ENCODE assay signal across 15 cellular contexts in genomic region chr2:88829607-88830463, GRCh38.
DNase-seq lines count a peak whose midpoint lies in the region; ATAC-seq, FAIRE-seq and TF ChIP-seq lines count a peak whose summit lies in the region.
"Had no signal": no experiment of that assay in that cellular context is flagged by ENCODE, and none has a peak within 500 bp of the region (broad histone marks: within the 10 kb centered on the region; RNA-seq: fewer than 3 reads in every experiment).

No MANE protein-coding gene starts in this region.

- H3K4me1 Mint-ChIP-seq in memory B cell: peaks cover 29% of the 10 kb centered on the region
- H3K4me1 Mint-ChIP-seq: CD8-positive, alpha-beta memory T cell; GM23338 had no signal

- no peak for TF ChIP-seq POLR2A in GM12891 (IDR thresholded peaks at IDR 0.05; ENCODE audit: low read depth, low read length)

- TF ChIP-seq RAD21 in SK-N-SH (IDR thresholded peaks at IDR 0.05; ENCODE audit: low read length): no peak

- H3K4me3 ChIP-seq in Loucy (ENCODE audit: low read length, poor library complexity, severe bottlenecking): no peak overlapping the region
- no peak overlapping the region for H3K4me3 ChIP-seq in OCI-LY1 (ENCODE audit: low read depth, low read length, poor library complexity, severe bottlenecking)
- H3K4me3 ChIP-seq in SK-N-SH (ENCODE audit: low read depth in 2 of 2, low read length in 1 of 2): no peak overlapping the region
- H3K4me3 ChIP-seq: GM23338, PC-9 had no signal

- CTCF ChIA-PET in SK-N-SH (lab: Yijun Ruan, JAX): interaction anchor here (0.9 to 2.0 kb wide), 2 partner anchors 19 to 51 kb away, joined by 3 to 9 read pairs; no protein-coding TSS in a partner anchor

- H3K27ac ChIP-seq in OCI-LY1 (ENCODE audit: low read depth, low read length, poor library complexity, severe bottlenecking): peak overlapping the region; percentile 100
- H3K27ac ChIP-seq in SK-N-SH (ENCODE audit: low read depth in 2 of 2, low read length in 1 of 2): no peak overlapping the region
- H3K27ac ChIP-seq: PC-9 had no signal

- H3K27me3 Mint-ChIP-seq in memory B cell: no peaks in the 10 kb centered on the region

- POLR2A ChIA-PET in SK-N-SH (lab: Yijun Ruan, JAX): no interaction called here

- FAIRE-seq in GM12891 (lab: Jason Lieb, UNC): peak; percentile 90

- peak overlapping the region; percentile 24 for H3K27ac Mint-ChIP-seq in memory B cell
- H3K27ac Mint-ChIP-seq: CD8-positive, alpha-beta memory T cell; GM23338 had no signal

- no peak overlapping the region for H3K4me3 Mint-ChIP-seq in memory B cell
- H3K4me3 Mint-ChIP-seq: CD8-positive, alpha-beta memory T cell; GM23338 had no signal

- H3K4me1 ChIP-seq in Loucy (ENCODE audit: insufficient read depth, low read length, poor library complexity, severe bottlenecking) (no peaks in the 10 kb centered on the region), OCI-LY1 (ENCODE audit: insufficient read depth, low read length, severe bottlenecking) (peaks cover 76% of the 10 kb centered on the region), SK-N-SH (ENCODE audit: control insufficient read depth in 1 of 2, insufficient read depth in 2 of 2, low read depth in 1 of 2, low read length in 1 of 2) (no peaks in the 10 kb centered on the region)

- H2AFZ ChIP-seq in Loucy (ENCODE audit: low read length) (0 out of 2 replicates have a peak overlapping the region, but pooled peaks have one; percentile 41), OCI-LY1 (ENCODE audit: low read length) (no peak overlapping the region), SK-N-SH (ENCODE audit: low read depth) (no peak overlapping the region)
- H2AFZ ChIP-seq: GM23338, PC-9 had no signal

- H3K79me2 ChIP-seq in Loucy (ENCODE audit: insufficient read depth, low read length) (no peaks in the 10 kb centered on the region), OCI-LY1 (ENCODE audit: insufficient read depth, low read length) (peaks cover 17% of the 10 kb centered on the region), SK-N-SH (ENCODE audit: insufficient read depth) (no peaks in the 10 kb centered on the region)

- DNase-seq in GM12891 (ENCODE audit: insufficient read length, low spot score) (no peak), memory B cell (ENCODE audit: low spot score in 2 of 2) (no peak), GM10266 (ENCODE audit: extremely low spot score) (no peak), SK-N-SH (no peak)
- DNase-seq: CD8-positive, alpha-beta memory T cell; IMR-90; NCI-H1048; NCI-H187; NCI-H446; PC-9; SIG-M5 had no signal

- no peaks in the 10 kb centered on the region for H3K27me3 ChIP-seq in Loucy (ENCODE audit: insufficient read depth, low read length, poor library complexity, severe bottlenecking)
- no peaks in the 10 kb centered on the region for H3K27me3 ChIP-seq in OCI-LY1 (ENCODE audit: insufficient read depth, low read length)
- no peaks in the 10 kb centered on the region; the same call in 1 of the 2 replicates for H3K27me3 ChIP-seq in SK-N-SH (ENCODE audit: insufficient read depth)

- H4K20me1 ChIP-seq in Loucy (ENCODE audit: insufficient read depth, low read length, poor library complexity, severe bottlenecking): no peaks in the 10 kb centered on the region
- no peaks in the 10 kb centered on the region for H4K20me1 ChIP-seq in OCI-LY1 (ENCODE audit: insufficient read depth, low read length)
- no peaks in the 10 kb centered on the region for H4K20me1 ChIP-seq in SK-N-SH (ENCODE audit: insufficient read depth)

- no peaks in the 10 kb centered on the region for H3K36me3 ChIP-seq in Loucy (ENCODE audit: insufficient read depth, low read length)
- no peaks in the 10 kb centered on the region for H3K36me3 ChIP-seq in OCI-LY1 (ENCODE audit: insufficient read depth, low read length)
- H3K36me3 ChIP-seq in SK-N-SH (replicated peaks in 1 of 2; ENCODE audit: control insufficient read depth in 1 of 2, insufficient read depth in 2 of 2, low read length in 1 of 2): no peaks in the 10 kb centered on the region

- no peaks in the 10 kb centered on the region for H3K9me3 Mint-ChIP-seq in memory B cell
- H3K9me3 Mint-ChIP-seq: GM23338 had no signal

- H3K9me2 ChIP-seq in Loucy (replicated peaks; ENCODE audit: low read depth, low read length) (no peaks in the 10 kb centered on the region), OCI-LY1 (ENCODE audit: low read depth, low read length) (no peaks in the 10 kb centered on the region), SK-N-SH (no peaks in the 10 kb centered on the region)

- ATAC-seq in memory B cell (ENCODE audit: low read depth) (no peak), HG03469 (IDR thresholded peaks at IDR 0.05; ENCODE audit: unreplicated experiment) (no peak)
- ATAC-seq: GM23338 had no signal

- no peaks in the 10 kb centered on the region for H3F3A ChIP-seq in Loucy (ENCODE audit: low read depth)
- no peaks in the 10 kb centered on the region for H3F3A ChIP-seq in OCI-LY1 (ENCODE audit: insufficient read depth, low read length)
- no peaks in the 10 kb centered on the region for H3F3A ChIP-seq in SK-N-SH (replicated peaks; ENCODE audit: insufficient read depth)

- TF ChIP-seq EP300 in SK-N-SH (IDR thresholded peaks at IDR 0.05; ENCODE audit: borderline replicate concordance in 1 of 2, low read depth in 1 of 2, low read length in 1 of 2): no peak

- 24% methylated on average over 5 of the region's 5 CpGs for WGBS in SK-N-SH (ENCODE audit: low lambda C conversion rate)

- H3K4me2 ChIP-seq in Loucy (ENCODE audit: low read depth, low read length, poor library complexity, severe bottlenecking) (no peak overlapping the region), OCI-LY1 (ENCODE audit: low read length) (peak overlapping the region; percentile 33), SK-N-SH (no peak overlapping the region)
- H3K4me2 ChIP-seq: GM23338, PC-9 had no signal

- no peak overlapping the region for H3K9ac ChIP-seq in Loucy (ENCODE audit: low read depth, low read length, poor library complexity, severe bottlenecking)
- peak overlapping the region; percentile 39 for H3K9ac ChIP-seq in OCI-LY1 (ENCODE audit: low read length)
- no peak overlapping the region for H3K9ac ChIP-seq in SK-N-SH

- peaks cover 2% of the 10 kb centered on the region for H3K36me3 Mint-ChIP-seq in memory B cell
- H3K36me3 Mint-ChIP-seq: CD8-positive, alpha-beta memory T cell had no signal

- H3K9me3 ChIP-seq in Loucy (ENCODE audit: insufficient read depth, low read depth, low read length) (no peaks in the 10 kb centered on the region), OCI-LY1 (ENCODE audit: low read length) (no peaks in the 10 kb centered on the region), SK-N-SH (no peaks in the 10 kb centered on the region)

- TF ChIP-seq CTCF in Loucy (conservative IDR thresholded peaks at IDR 0.05; ENCODE audit: low read length) (no peak), OCI-LY1 (IDR thresholded peaks at IDR 0.05; ENCODE audit: low read length) (no peak), GM10266 (IDR thresholded peaks at IDR 0.05; ENCODE audit: control insufficient read depth, insufficient read depth, low read depth, missing control alignments) (no peak), SK-N-SH (IDR thresholded peaks at IDR 0.05) (no peak)

TF ChIP-seq in GM12891, 5 proteins besides CTCF, POLR2A, EP300 and RAD21:
- TF ChIP-seq PAX5 (IDR thresholded peaks at IDR 0.05; ENCODE audit: insufficient read depth, low read length, severe bottlenecking) (no peak), POLR2AphosphoS5 (IDR thresholded peaks at IDR 0.05; ENCODE audit: low read depth, low read length) (no peak), SPI1 (IDR thresholded peaks at IDR 0.05; ENCODE audit: low read depth, low read length) (no peak), POU2F2 (IDR thresholded peaks at IDR 0.05; ENCODE audit: low read depth, low read length) (no peak)
TF ChIP-seq in GM12891: peak in this region for 0.

TF ChIP-seq in SK-N-SH, 30 proteins besides CTCF, POLR2A, EP300 and RAD21:
- TF ChIP-seq CHD2 (IDR thresholded peaks at IDR 0.05; ENCODE audit: low read length, partially characterized antibody) (no peak), YY1 (IDR thresholded peaks at IDR 0.05; ENCODE audit: low read depth) (no peak), MEF2A (IDR thresholded peaks at IDR 0.05; ENCODE audit: borderline replicate concordance, low read depth) (no peak), TAF1 (IDR thresholded peaks at IDR 0.05; ENCODE audit: borderline replicate concordance, low read depth, low read length) (no peak)
